19 cellular contexts compared by ENCODE assay signal in genomic region chr5:32098806-32099435, GRCh38.
DNase-seq lines count a peak whose midpoint lies in the region; ATAC-seq, FAIRE-seq and TF ChIP-seq lines count a peak whose summit lies in the region.
"Had no signal": no experiment of that assay in that cellular context is flagged by ENCODE, and none has a peak within 500 bp of the region (broad histone marks: within the 10 kb centered on the region; RNA-seq: fewer than 3 reads in every experiment).

No MANE protein-coding gene starts in this region.

- TF ChIP-seq CTCF in heart right ventricle (IDR thresholded peaks at IDR 0.05) (no peak), nephron progenitor cell (IDR thresholded peaks at IDR 0.05) (no peak), thoracic aorta (IDR thresholded peaks at IDR 0.05) (no peak), MM.1S (IDR thresholded peaks at IDR 0.05; ENCODE audit: low read length) (no peak)

- H3K9me3 Mint-ChIP-seq in activated naive CD4-positive, alpha-beta T cell treated with anti-CD3 and anti-CD28 coated beads, Interleukin-2, amount 10 ng/mL, durations not matched to agents 7 days and 5 days: no peaks in the 10 kb centered on the region
- H3K9me3 Mint-ChIP-seq in nephron progenitor cell: no peaks in the 10 kb centered on the region
- H3K9me3 Mint-ChIP-seq: activated T-helper 17 cell treated with anti-CD3 and anti-CD28 coated beads, Interleukin-2, amount 50 U/mL, for 72 hours had no signal

- H3K4me2 ChIP-seq in MM.1S (ENCODE audit: low read depth, low read length): no peak overlapping the region
- H3K4me2 ChIP-seq: BLaER1 treated with 17β-estradiol and CSF1 and Interleukin-3, amounts not matched to agents 10 nM and 100 nM had no signal

- H3K36me3 ChIP-seq in heart right ventricle (peaks cover 0 to 96% (median 28%) of the 10 kb centered on the region in 9 donors), thoracic aorta (peaks cover 8% of the 10 kb centered on the region), MM.1S (replicated peaks; ENCODE audit: insufficient read depth, low read length) (no peaks in the 10 kb centered on the region)

- H3K27ac Mint-ChIP-seq in activated naive CD4-positive, alpha-beta T cell treated with anti-CD3 and anti-CD28 coated beads, Interleukin-2, amount 10 ng/mL, durations not matched to agents 7 days and 5 days: peak overlapping the region; percentile 62
- H3K27ac Mint-ChIP-seq in nephron progenitor cell: peak overlapping the region; percentile 95
- H3K27ac Mint-ChIP-seq: activated T-helper 17 cell treated with anti-CD3 and anti-CD28 coated beads, Interleukin-2, amount 50 U/mL, for 72 hours had no signal

- H3K4me1 Mint-ChIP-seq in activated naive CD4-positive, alpha-beta T cell treated with anti-CD3 and anti-CD28 coated beads, Interleukin-2, amount 10 ng/mL, durations not matched to agents 7 days and 5 days: no peaks in the 10 kb centered on the region
- H3K4me1 Mint-ChIP-seq in nephron progenitor cell: peaks cover 52% of the 10 kb centered on the region
- H3K4me1 Mint-ChIP-seq: activated T-helper 17 cell treated with anti-CD3 and anti-CD28 coated beads, Interleukin-2, amount 50 U/mL, for 72 hours had no signal

- H3K9me3 ChIP-seq in heart right ventricle (no peaks in the 10 kb centered on the region), thoracic aorta (no peaks in the 10 kb centered on the region), MM.1S (replicated peaks; ENCODE audit: insufficient read depth, low read length) (no peaks in the 10 kb centered on the region)
- H3K9me3 ChIP-seq: BLaER1 treated with 17β-estradiol and CSF1 and Interleukin-3, amounts not matched to agents 10 nM and 100 nM had no signal

- intact Hi-C loops in heart right ventricle (cut with DNase I): loop anchor here in 3 of 10 donors (5.0 to 10.0 kb wide), 2 partner anchors 73 to 514 kb away; partner anchors contain the start of gene GOLPH3 (in 1 of the 3)

- H3K36me3 Mint-ChIP-seq in activated naive CD4-positive, alpha-beta T cell treated with anti-CD3 and anti-CD28 coated beads, Interleukin-2, amount 10 ng/mL, durations not matched to agents 7 days and 5 days: peaks cover 21% of the 10 kb centered on the region
- peaks cover 56% of the 10 kb centered on the region for H3K36me3 Mint-ChIP-seq in nephron progenitor cell (ENCODE audit: low read depth)

- CTCF ChIA-PET in activated naive CD4-positive, alpha-beta T cell treated with anti-CD3 and anti-CD28 coated beads, Interleukin-2, amount 10 ng/mL, durations not matched to agents 7 days and 5 days (lab: Charles Lee): no interaction called here

- H4K20me1 ChIP-seq in MM.1S (ENCODE audit: insufficient read depth, low read length): no peaks in the 10 kb centered on the region

- H3K79me2 ChIP-seq in MM.1S (ENCODE audit: low read length): no peaks in the 10 kb centered on the region

- ATAC-seq in heart right ventricle (peak in 5 of 8 donors; percentile 11 to 37 (median 32)), thoracic aorta (ENCODE audit: insufficient number of reproducible peaks, low FRiP score, low read depth) (no peak)
- ATAC-seq: activated T-helper 17 cell treated with anti-CD3 and anti-CD28 coated beads, Interleukin-2, amount 50 U/mL, for 72 hours had no signal

- 38 to 43% methylated on average over 11 of the region's 11 CpGs for WGBS in heart right ventricle, 2 donors

- H3K27ac ChIP-seq in heart right ventricle: peak overlapping the region in 9 of 10 donors; percentile 24 to 77 (median 68)
- peak overlapping the region; percentile 23 to 41 for H3K27ac ChIP-seq in thoracic aorta
- H3K27ac ChIP-seq in MM.1S (ENCODE audit: low read length): no peak overlapping the region
- H3K27ac ChIP-seq: BLaER1 treated with 17β-estradiol and CSF1 and Interleukin-3, amounts not matched to agents 10 nM and 100 nM; GM23248 had no signal

- peaks cover 4% of the 10 kb centered on the region for H3F3A ChIP-seq in MM.1S (ENCODE audit: insufficient read depth, low read length)

- no peak overlapping the region for H3K9ac ChIP-seq in MM.1S (ENCODE audit: low read length)
- H3K9ac ChIP-seq: BLaER1 treated with 17β-estradiol and CSF1 and Interleukin-3, amounts not matched to agents 10 nM and 100 nM; GM23248 had no signal

- H2AFZ ChIP-seq in MM.1S (ENCODE audit: low read length): no peak overlapping the region
- H2AFZ ChIP-seq: GM23248 had no signal

- H3K4me3 ChIP-seq in heart right ventricle (peak overlapping the region in 1 of 10 donors; percentile 3), thoracic aorta (no peak overlapping the region), MM.1S (ENCODE audit: low read length) (no peak overlapping the region)
- H3K4me3 ChIP-seq: BLaER1 treated with 17β-estradiol and CSF1 and Interleukin-3, amounts not matched to agents 10 nM and 100 nM; GM23248; skin epidermis had no signal

- DNase-seq in activated naive CD4-positive, alpha-beta T cell treated with anti-CD3 and anti-CD28 coated beads, Interleukin-2, amount 10 ng/mL, durations not matched to agents 7 days and 5 days: no peak
- DNase-seq in activated naive CD4-positive, alpha-beta T cell (lab: John Stamatoyannopoulos, UW): no peak
- DNase-seq in heart right ventricle (no peak), nephron progenitor cell (no peak), thoracic aorta (ENCODE audit: low spot score) (no peak), RCC 7860 (ENCODE audit: low spot score) (no peak), NCI-H1417 (lab: John Stamatoyannopoulos, UW) (no peak), MM.1S (no peak)
- DNase-seq: 8988T, DMS 273 treated with DMSO at 0.1 percent for 48 hours, GM23248, NCI-H2029 treated with DMSO at 0.1 percent for 48 hours, NCI-H510A treated with DMSO at 0.1 percent for 48 hours, SIG-M5, T-helper 2 cell had no signal

- no peaks in the 10 kb centered on the region for H3K27me3 Mint-ChIP-seq in activated naive CD4-positive, alpha-beta T cell treated with anti-CD3 and anti-CD28 coated beads, Interleukin-2, amount 10 ng/mL, durations not matched to agents 7 days and 5 days
- H3K27me3 Mint-ChIP-seq in nephron progenitor cell (ENCODE audit: low read depth, poor library complexity): peaks cover 3% of the 10 kb centered on the region
- H3K27me3 Mint-ChIP-seq: activated T-helper 17 cell treated with anti-CD3 and anti-CD28 coated beads, Interleukin-2, amount 50 U/mL, for 72 hours had no signal

- no peaks in the 10 kb centered on the region for H3K9me2 ChIP-seq in MM.1S (replicated peaks; ENCODE audit: insufficient read depth, low read length)

- H3K27me3 ChIP-seq in heart right ventricle: no peaks in the 10 kb centered on the region
- no peaks in the 10 kb centered on the region for H3K27me3 ChIP-seq in thoracic aorta (replicated peaks; ENCODE audit: insufficient read depth)
- no peaks in the 10 kb centered on the region for H3K27me3 ChIP-seq in MM.1S (replicated peaks; ENCODE audit: insufficient read depth, low read length)
- H3K27me3 ChIP-seq: BLaER1 treated with 17β-estradiol and CSF1 and Interleukin-3, amounts not matched to agents 10 nM and 100 nM had no signal

- no peak for FAIRE-seq in RCC 7860 (lab: Jason Lieb, UNC)
- FAIRE-seq: colon had no signal

- no peak overlapping the region for H3K4me3 Mint-ChIP-seq in activated naive CD4-positive, alpha-beta T cell treated with anti-CD3 and anti-CD28 coated beads, Interleukin-2, amount 10 ng/mL, durations not matched to agents 7 days and 5 days
- H3K4me3 Mint-ChIP-seq in nephron progenitor cell: peak overlapping the region; percentile 36
- H3K4me3 Mint-ChIP-seq: activated T-helper 17 cell treated with anti-CD3 and anti-CD28 coated beads, Interleukin-2, amount 50 U/mL, for 72 hours had no signal

- H3K4me1 ChIP-seq in heart right ventricle: peaks cover 9 to 55% (median 38%) of the 10 kb centered on the region in 9 donors
- H3K4me1 ChIP-seq in thoracic aorta (ENCODE audit: control insufficient read depth in 1 of 2, low read depth in 2 of 2): peaks cover 0 to 40% of the 10 kb centered on the region in 2 donors
- H3K4me1 ChIP-seq in MM.1S (ENCODE audit: low read length): no peaks in the 10 kb centered on the region
- H3K4me1 ChIP-seq: BLaER1 treated with 17β-estradiol and CSF1 and Interleukin-3, amounts not matched to agents 10 nM and 100 nM had no signal
